1 cellular context compared by ENCODE assay signal in the genomic region with DNA sequence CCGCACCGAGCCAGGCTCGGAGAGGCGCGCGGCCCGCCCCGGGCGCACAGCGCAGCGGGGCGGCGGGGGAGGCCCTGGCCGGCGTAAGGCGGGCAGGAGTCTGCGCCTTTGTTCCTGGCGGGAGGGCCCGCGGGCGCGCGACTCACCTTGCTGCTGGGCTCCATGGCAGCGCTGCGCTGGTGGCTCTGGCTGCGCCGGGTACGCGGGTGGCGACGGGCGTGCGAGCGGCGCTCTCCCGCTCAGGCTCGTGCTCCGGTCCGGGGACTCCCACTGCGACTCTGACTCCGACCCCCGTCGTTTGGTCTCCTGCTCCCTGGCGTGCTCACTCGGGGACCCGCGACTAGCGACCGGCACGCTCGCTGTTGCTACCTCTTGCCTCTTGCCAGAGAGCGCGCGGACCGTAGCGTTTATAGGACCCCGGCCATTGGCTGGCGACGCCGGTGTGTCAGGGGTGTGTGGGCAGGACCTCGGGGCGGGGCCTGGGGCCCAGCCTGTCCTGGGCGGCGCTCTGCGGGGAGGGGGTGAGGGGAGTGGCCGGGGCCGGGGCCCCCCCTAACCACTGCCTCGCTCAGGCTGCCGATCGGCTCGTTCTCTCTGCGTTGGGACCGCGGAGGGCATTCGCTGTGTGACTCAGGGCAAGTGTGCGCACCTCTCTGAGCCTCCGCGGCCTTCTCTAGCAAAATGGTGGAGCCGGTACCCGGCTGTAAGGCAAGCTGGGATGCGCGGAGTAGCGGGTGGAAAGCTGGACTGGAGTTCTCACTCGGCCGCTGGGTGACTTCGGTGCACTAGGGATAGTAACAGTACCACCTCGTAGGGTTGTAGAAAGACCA.
TF ChIP-seq lines count a peak whose summit lies in the region.

A gene (minus strand): TSS at position 381 of the 830 bp plus-strand sequence. CDS start 217 bp downstream, at position 164.

TF ChIP-seq in IMR-90, 13 proteins besides CTCF, POLR2A, EP300 and RAD21 (continued from another document):
- TF ChIP-seq NFE2L2 (IDR thresholded peaks at IDR 0.05; ENCODE audit: low read depth, low read length), result no peak
- peak; percentile 73 for TF ChIP-seq CHD1 (IDR thresholded peaks at IDR 0.05; ENCODE audit: low read depth, low read length)
- TF ChIP-seq RFX5 (IDR thresholded peaks at IDR 0.05; ENCODE audit: low read depth, low read length), result no peak
- peak; percentile 90 for TF ChIP-seq MAZ (IDR thresholded peaks at IDR 0.05; ENCODE audit: borderline replicate concordance, low read depth, low read length)
- TF ChIP-seq, protein P1, sequence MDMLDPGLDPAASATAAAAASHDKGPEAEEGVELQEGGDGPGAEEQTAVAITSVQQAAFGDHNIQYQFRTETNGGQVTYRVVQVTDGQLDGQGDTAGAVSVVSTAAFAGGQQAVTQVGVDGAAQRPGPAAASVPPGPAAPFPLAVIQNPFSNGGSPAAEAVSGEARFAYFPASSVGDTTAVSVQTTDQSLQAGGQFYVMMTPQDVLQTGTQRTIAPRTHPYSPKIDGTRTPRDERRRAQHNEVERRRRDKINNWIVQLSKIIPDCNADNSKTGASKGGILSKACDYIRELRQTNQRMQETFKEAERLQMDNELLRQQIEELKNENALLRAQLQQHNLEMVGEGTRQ (IDR thresholded peaks at IDR 0.05; ENCODE audit: low read depth, low read length), result no peak
- TF ChIP-seq SMC3 (IDR thresholded peaks at IDR 0.05; ENCODE audit: low read depth, low read length), result no peak
